Comparison of ENCODE assay signal across 1 cellular context in genomic region chrX:70168238-70169188, GRCh38.
A peak's percentile ranks its signal among the peaks of the same experiment; 100 is the strongest.
TF ChIP-seq lines count a peak whose summit lies in the region.

No MANE protein-coding gene starts in this region.

TF ChIP-seq in endothelial cell of umbilical vein, 7 proteins besides CTCF, POLR2A, EP300 and RAD21 (continued from another document):
- TF ChIP-seq EZH2 (IDR thresholded peaks at IDR 0.05; ENCODE audit: borderline replicate concordance, low read depth, low read length, severe bottlenecking), result no peak
- peak; percentile 36 for TF ChIP-seq FOS (IDR thresholded peaks at IDR 0.05; ENCODE audit: borderline replicate concordance, insufficient read depth, low read length)
